Comparison of ENCODE assay signal across 24 cellular contexts in genomic region chr6:109653264-109653663, GRCh38.
"Had no signal": no experiment of that assay in that cellular context is flagged by ENCODE, and none has a peak within 500 bp of the region (broad histone marks: within the 10 kb centered on the region; RNA-seq: fewer than 3 reads in every experiment).

No MANE protein-coding gene starts in this region.

- DNase-seq: Karpas-422, KG1, MG63, NCI-H1092, NCI-H1105 treated with DMSO at 0.1 percent for 48 hours, NCI-H1417 treated with DMSO at 0.1 percent for 48 hours, NCI-H146, NCI-H1694 treated with DMSO at 0.1 percent for 48 hours, NCI-H1930, NCI-H2081, NCI-H2107, NCI-H2171, NCI-H226, NCI-H446, NCI-H510A, NCI-H524 treated with DMSO at 0.1 percent for 48 hours, NCI-H69, NCI-H774, Right ventricle myocardium superior, RPMI8226, SIG-M5 had no signal

- H3K4me1 ChIP-seq: SJSA1 had no signal

- FAIRE-seq: RCC 7860 had no signal

- H3K9me3 ChIP-seq: MG63, SJSA1 had no signal

- H3K27me3 ChIP-seq: MG63, SJSA1 had no signal

- H3K36me3 ChIP-seq: MG63, SJSA1 had no signal

- H3K27ac ChIP-seq: SJSA1, SK-N-MC had no signal

- H3K4me3 ChIP-seq: MG63, SJSA1, SK-N-MC had no signal
